ENCODE assay signal across 8 cellular contexts in the genomic region with DNA sequence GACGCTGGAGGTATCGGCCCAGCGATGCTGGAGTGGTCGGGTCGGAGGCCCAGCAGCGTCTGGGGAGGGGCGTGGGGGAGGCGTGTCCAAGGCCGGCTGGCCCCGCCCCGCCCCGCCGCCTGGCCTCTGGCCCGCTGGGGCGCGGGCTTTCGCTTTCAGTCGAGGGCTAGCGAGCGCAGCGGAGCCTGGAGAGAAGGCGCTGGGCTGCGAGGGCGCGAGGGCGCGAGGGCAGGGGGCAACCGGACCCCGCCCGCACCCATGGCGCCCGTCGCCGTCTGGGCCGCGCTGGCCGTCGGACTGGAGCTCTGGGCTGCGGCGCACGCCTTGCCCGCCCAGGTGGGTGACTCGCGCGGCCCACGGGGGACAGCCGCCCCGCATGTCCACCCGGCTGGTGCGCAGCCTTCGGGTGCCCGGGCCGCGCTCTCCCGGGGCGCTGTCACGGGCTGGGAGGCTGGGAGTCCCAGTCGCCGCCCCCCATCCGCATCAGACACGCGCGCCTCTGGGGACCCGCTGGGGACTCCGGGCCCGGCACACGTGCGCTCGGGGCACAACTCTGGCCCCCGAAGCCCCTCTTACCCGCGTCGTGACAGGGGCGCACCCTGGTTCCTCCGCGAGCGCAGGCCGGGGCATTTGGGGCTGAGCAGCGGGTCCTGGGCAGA. TPM values are rescaled to one million over a fixed set of nuclear protein-coding genes. Genes with fewer than 3 reads are reported as not detected.
DNase-seq lines count a peak whose midpoint lies in the region; ATAC-seq and TF ChIP-seq lines count a peak whose summit lies in the region.

A gene (plus strand): TSS at position 158 of the 659 bp plus-strand sequence. CDS start 101 bp downstream, at position 259.

- H3K36me3 ChIP-seq in HAP-1 (replicated peaks) = no peaks in the 10 kb centered on the region

- H3K27me3 ChIP-seq in HAP-1 (ENCODE audit: low read depth) = peaks cover 25% of the 10 kb centered on the region

- no peaks in the 10 kb centered on the region for H3K9me3 ChIP-seq in HAP-1

- H3K4me1 ChIP-seq in HAP-1 = no peaks in the 10 kb centered on the region

- TF ChIP-seq CTCF in GM10266 (IDR thresholded peaks at IDR 0.05; ENCODE audit: control insufficient read depth, insufficient read depth, low read depth, missing control alignments) = no peak

- DNase-seq in GM10266 (ENCODE audit: extremely low spot score) = peak; percentile 94
- DNase-seq in HAP-1 (ENCODE audit: low spot score in 2 of 2) = peak; percentile 26 to 66
- peak; percentile 26 for DNase-seq in RPMI7951 (ENCODE audit: low read depth)
- peak in 3 of 4 experiments; percentile 24 to 59 (median 25) for DNase-seq in activated naive CD4-positive, alpha-beta T cell (lab: John Stamatoyannopoulos, UW)
- DNase-seq in glomerular visceral epithelial cell (ENCODE audit: extremely low spot score) = peak; percentile 15
- peak; percentile 92 for DNase-seq in posterior vena cava (ENCODE audit: low spot score)
- DNase-seq in HCEC 1CT = no peak

- in situ Hi-C loops in HAP-1 (cut with MboI; ENCODE audit: low sequenced_read_pairs) = no loop called here

- H3K4me3 ChIP-seq in HAP-1 = peak within 1 kb of the TSS; percentile 17

- intact Hi-C loops in posterior vena cava (cut with DNase I) = no loop called here

- ATAC-seq in HG03439 (IDR thresholded peaks at IDR 0.05; ENCODE audit: unreplicated experiment) = no peak

RNA-seq across cellular contexts. Expression of the gene that starts here (rescaled TPM):
- total RNA-seq in RPMI7951 (2014; rRNA removed; shearing (Covaris generic)) = not detected in 2 replicates
- 10 to 100 TPM; 37.6 to 38.1 TPM for total RNA-seq in posterior vena cava

Comparison
In these comparisons a context has a peak if more than half of its experiments do, and no peak if none do; other contexts are left out.
1. RNA of the gene that starts here (total RNA-seq): 37.6 to 38.1 TPM in posterior vena cava; not detected in RPMI7951; every median in the first group is over 10 times any median in the second.
2. Peak in DNase-seq in RPMI7951; RNA of the gene not detected or under 1 TPM.